ENCODE assay signal across 11 cellular contexts in genomic region chr3:154954750-154955149, GRCh38.
A peak's percentile ranks its signal among the peaks of the same experiment; 100 is the strongest.
DNase-seq lines count a peak whose midpoint lies in the region; ATAC-seq and TF ChIP-seq lines count a peak whose summit lies in the region.
"Had no signal": no experiment of that assay in that cellular context is flagged by ENCODE, and none has a peak within 500 bp of the region (broad histone marks: within the 10 kb centered on the region; RNA-seq: fewer than 3 reads in every experiment).

No MANE protein-coding gene starts in this region.

- ATAC-seq in lower lobe of right lung (peak; percentile 67 to 74), GM18870 (IDR thresholded peaks at IDR 0.05; ENCODE audit: unreplicated experiment) (no peak)
- ATAC-seq: naive thymus-derived CD8-positive, alpha-beta T cell had no signal

- H3K27me3 ChIP-seq in lower lobe of right lung (ENCODE audit: low read depth) (no peaks in the 10 kb centered on the region), tibial artery (no peaks in the 10 kb centered on the region), spleen (replicated peaks in 1 of 7) (no peaks in the 10 kb centered on the region)
- H3K27me3 ChIP-seq: thyroid gland had no signal

- H3K4me1 ChIP-seq in lower lobe of right lung = no peaks in the 10 kb centered on the region
- H3K4me1 ChIP-seq in tibial artery = no peaks in the 10 kb centered on the region
- H3K4me1 ChIP-seq in spleen = no peaks in the 10 kb centered on the region
- H3K4me1 ChIP-seq: thyroid gland had no signal

- no peak overlapping the region for H3K27ac ChIP-seq in lower lobe of right lung
- H3K27ac ChIP-seq in tibial artery = no peak overlapping the region
- no peak overlapping the region for H3K27ac ChIP-seq in spleen
- H3K27ac ChIP-seq: thyroid gland had no signal

- H3K36me3 ChIP-seq in lower lobe of right lung (no peaks in the 10 kb centered on the region), tibial artery (no peaks in the 10 kb centered on the region), spleen (no peaks in the 10 kb centered on the region)
- H3K36me3 ChIP-seq: thyroid gland had no signal

- no peak overlapping the region for H3K4me3 ChIP-seq in lower lobe of right lung
- H3K4me3 ChIP-seq in tibial artery = no peak overlapping the region
- H3K4me3 ChIP-seq in spleen = no peak overlapping the region
- H3K4me3 ChIP-seq: thyroid gland had no signal

- H3K9me3 ChIP-seq in lower lobe of right lung = no peaks in the 10 kb centered on the region
- no peaks in the 10 kb centered on the region for H3K9me3 ChIP-seq in tibial artery
- peaks cover 0 to 29% (median 21%) of the 10 kb centered on the region in 8 donors for H3K9me3 ChIP-seq in spleen
- H3K9me3 ChIP-seq: thyroid gland had no signal

- TF ChIP-seq CTCF in lower lobe of right lung (IDR thresholded peaks at IDR 0.05) (peak; percentile 36), tibial artery (IDR thresholded peaks at IDR 0.05) (no peak), spleen (IDR thresholded peaks at IDR 0.05 in 8 of 11, conservative IDR thresholded peaks at IDR 0.05 in 3 of 11) (peak in 4 of 11 experiments; percentile 26 to 34 (median 30))

- 50 to 59% (median 56%) methylated on average over 1 of the region's 1 CpG for WGBS in spleen, 5 donors

- no peak for TF ChIP-seq POLR2A in spleen (IDR thresholded peaks at IDR 0.05)

- DNase-seq in CD1c-positive myeloid dendritic cell (ENCODE audit: extremely low spot score) = peak; percentile 25
- peak; percentile 74 to 77 for DNase-seq in Kasumi-1 (lab: John Stamatoyannopoulos, UW)
- DNase-seq in amniotic stem cell (lab: John Stamatoyannopoulos, UW) = peak; percentile 26
- DNase-seq in lower lobe of right lung = no peak
- DNase-seq in retina = no peak
- no peak for DNase-seq in tibial artery
- no peak for DNase-seq in spleen
- DNase-seq: NCI-H1048, thyroid gland had no signal

- intact Hi-C loops in lower lobe of right lung (cut with DNase I) (no loop called here), tibial artery (cut with DNase I; ENCODE audit: low total_unique reads) (no loop called here), spleen (cut with DNase I; ENCODE audit: low total_unique reads) (loop anchor here (10.0 kb wide), 1 partner anchor 370 kb away; no protein-coding TSS in a partner anchor)

Comparison
In these comparisons a context has a peak if more than half of its experiments do, and no peak if none do; other contexts are left out.
1. DNase-seq: peak in CD1c-positive myeloid dendritic cell (single experiment), Kasumi-1 (2 of 2) and amniotic stem cell (single experiment); none in lower lobe of right lung (single experiment), retina (single experiment), tibial artery (0 of 2) and spleen (single experiment).